Comparison of ENCODE assay signal across 22 cellular contexts in genomic region chr3:170780471-170780870, GRCh38.
DNase-seq lines count a peak whose midpoint lies in the region; ATAC-seq, FAIRE-seq and TF ChIP-seq lines count a peak whose summit lies in the region.
"Had no signal": no experiment of that assay in that cellular context is flagged by ENCODE, and none has a peak within 500 bp of the region (broad histone marks: within the 10 kb centered on the region; RNA-seq: fewer than 3 reads in every experiment).

No MANE protein-coding gene starts in this region.

- intact Hi-C loops in HepG2 (cut with micrococcal nuclease; ENCODE audit: unreplicated experiment): no loop called here
- intact Hi-C loops in right lobe of liver (cut with DNase I): no loop called here
- intact Hi-C loops in mucosa of descending colon (cut with DNase I, micrococcal nuclease): no loop called here

- FAIRE-seq in HepG2 (lab: Jason Lieb, UNC): no peak
- FAIRE-seq: A549, GM12878, GM12892, GM18507 had no signal

- H2AFZ ChIP-seq in HepG2 (ENCODE audit: low read length): no peak overlapping the region

- no peak overlapping the region for H3K4me2 ChIP-seq in HepG2 (ENCODE audit: low read depth, low read length)
- H3K4me2 ChIP-seq: A549; BLaER1 treated with 17β-estradiol and CSF1 and Interleukin-3, amounts not matched to agents 10 nM and 100 nM had no signal

- H3K4me3 ChIP-seq in liver (ENCODE audit: low read depth in 1 of 3, low read length in 3 of 3) (no peak overlapping the region), HepG2 (replicated peaks in 1 of 3; ENCODE audit: insufficient read depth in 1 of 3, low read depth in 2 of 3, low read length in 3 of 3) (no peak overlapping the region), right lobe of liver (no peak overlapping the region), mucosa of descending colon (no peak overlapping the region)
- H3K4me3 ChIP-seq: A549; BLaER1 treated with 17β-estradiol and CSF1 and Interleukin-3, amounts not matched to agents 10 nM and 100 nM; GM12878 had no signal

- ATAC-seq in HepG2 (no peak), right lobe of liver (no peak), mucosa of descending colon (no peak), HG03342 (IDR thresholded peaks at IDR 0.05; ENCODE audit: unreplicated experiment) (no peak)
- ATAC-seq: A549; CD8-positive, alpha-beta T cell; GM12878 had no signal

- TF ChIP-seq POLR2A in HepG2 (IDR thresholded peaks at IDR 0.05; ENCODE audit: insufficient read depth in 1 of 2, low read depth in 2 of 2, low read length in 2 of 2): no peak
- TF ChIP-seq POLR2A in right lobe of liver (IDR thresholded peaks at IDR 0.05): no peak

- TF ChIP-seq RAD21 in liver (IDR thresholded peaks at IDR 0.05) (no peak), HepG2 (CRISPR knock-in tag; IDR thresholded peaks at IDR 0.05) (no peak)

- H3K27me3 ChIP-seq in liver (ENCODE audit: control insufficient read depth in 4 of 4, insufficient read depth in 4 of 4, low read length in 3 of 4) (no peaks in the 10 kb centered on the region), HepG2 (ENCODE audit: control insufficient read depth in 1 of 2, insufficient read depth in 2 of 2, low read length in 2 of 2) (no peaks in the 10 kb centered on the region), right lobe of liver (no peaks in the 10 kb centered on the region)
- H3K27me3 ChIP-seq: BLaER1 treated with 17β-estradiol and CSF1 and Interleukin-3, amounts not matched to agents 10 nM and 100 nM had no signal

- no TSS peak for BruUV-seq in HepG2 (replicated peaks; lab: Mats Ljungman, UMichigan)

- TF ChIP-seq CTCF in liver (IDR thresholded peaks at IDR 0.05; ENCODE audit: low read depth, low read length, missing input control): no peak
- no peak for TF ChIP-seq CTCF in HepG2 (CRISPR knock-in tag; IDR thresholded peaks at IDR 0.05)
- no peak for TF ChIP-seq CTCF in right lobe of liver (IDR thresholded peaks at IDR 0.05)
- no peak for TF ChIP-seq CTCF in mucosa of descending colon (IDR thresholded peaks at IDR 0.05)

- H3K27ac ChIP-seq in liver (ENCODE audit: low read depth in 1 of 2, low read length in 2 of 2): peak overlapping the region; percentile 56 to 68
- H3K27ac ChIP-seq in HepG2 (ENCODE audit: extremely low read length, insufficient read depth, low read length): no peak overlapping the region
- H3K27ac ChIP-seq in right lobe of liver: peak overlapping the region in 2 of 3 donors; percentile 7 to 44
- H3K27ac ChIP-seq: 22Rv1; A549; BLaER1 treated with 17β-estradiol and CSF1 and Interleukin-3, amounts not matched to agents 10 nM and 100 nM; C4-2B had no signal

- TF ChIP-seq EP300 in HepG2 (IDR thresholded peaks at IDR 0.05; ENCODE audit: low read depth in 2 of 2, low read length in 2 of 2) (no peak), HepG2 (CRISPR knock-in tag; IDR thresholded peaks at IDR 0.05; ENCODE audit: borderline replicate concordance) (no peak)

- H3K9ac ChIP-seq in liver (ENCODE audit: low read depth in 1 of 2, low read length in 2 of 2) (no peak overlapping the region), HepG2 (ENCODE audit: insufficient read depth, low read depth, low read length) (no peak overlapping the region)
- H3K9ac ChIP-seq: BLaER1 treated with 17β-estradiol and CSF1 and Interleukin-3, amounts not matched to agents 10 nM and 100 nM had no signal

- CTCF ChIA-PET in HepG2 (lab: Yijun Ruan, JAX; ENCODE audit: low intra/inter-chr PET ratio, low total read pairs): no interaction called here

- no peaks in the 10 kb centered on the region for H3K79me2 ChIP-seq in HepG2 (ENCODE audit: insufficient read depth, low read length)

- no peaks in the 10 kb centered on the region for H4K20me1 ChIP-seq in HepG2 (ENCODE audit: insufficient read depth, low read length)
- H4K20me1 ChIP-seq: BLaER1 treated with 17β-estradiol and CSF1 and Interleukin-3, amounts not matched to agents 10 nM and 100 nM had no signal

- WGBS in liver: 67% methylated on average over 1 of the region's 1 CpG
- 0% methylated on average over 1 of the region's 1 CpG for WGBS in HepG2 (ENCODE audit: low lambda C conversion rate)
- 57% methylated on average over 1 of the region's 1 CpG for WGBS in right lobe of liver (ENCODE audit: insufficient coverage, low coverage, low lambda C conversion rate, missing lambda C conversion rate)

- H3K9me3 ChIP-seq in liver (ENCODE audit: control insufficient read depth in 4 of 4, low read length in 3 of 4) (no peaks in the 10 kb centered on the region), HepG2 (ENCODE audit: low read length) (no peaks in the 10 kb centered on the region), right lobe of liver (no peaks in the 10 kb centered on the region), mucosa of descending colon (no peaks in the 10 kb centered on the region)
- H3K9me3 ChIP-seq: A549 had no signal

- DNase-seq in HepG2 (ENCODE audit: low spot score) (no peak), right lobe of liver (no peak), mucosa of descending colon (no peak)
- DNase-seq: AML-193; CD4-positive, alpha-beta T cell; CD8-positive, alpha-beta T cell; COR-L47; DMS 273 treated with DMSO at 0.1 percent for 48 hours; DMS153; DMS79; DND-41; EL; GDM1 had no signal

- H3K4me1 ChIP-seq in liver (ENCODE audit: control insufficient read depth in 4 of 4, insufficient read depth in 4 of 4, low read length in 3 of 4) (peaks cover 0 to 24% (median 15%) of the 10 kb centered on the region in 4 donors), HepG2 (ENCODE audit: insufficient read depth, low read length) (no peaks in the 10 kb centered on the region), right lobe of liver (peaks cover 0 to 26% (median 4%) of the 10 kb centered on the region in 4 donors), mucosa of descending colon (ENCODE audit: low read depth) (no peaks in the 10 kb centered on the region)
- H3K4me1 ChIP-seq: A549; BLaER1 treated with 17β-estradiol and CSF1 and Interleukin-3, amounts not matched to agents 10 nM and 100 nM had no signal

- in situ Hi-C loops in HepG2 (cut with HindIII; ENCODE audit: extremely low pct_ligation_motif_present, low pct_unique_long_range_greater_than_20kb): no loop called here

- POLR2A ChIA-PET in HepG2 (lab: Yijun Ruan, JAX): no interaction called here

- H3K36me3 ChIP-seq in liver (ENCODE audit: control insufficient read depth in 4 of 4, insufficient read depth in 3 of 4, low read depth in 1 of 4, low read length in 3 of 4): no peaks in the 10 kb centered on the region
- H3K36me3 ChIP-seq in HepG2 (replicated peaks in 1 of 2; ENCODE audit: control insufficient read depth in 1 of 2, insufficient read depth in 2 of 2, low read length in 2 of 2): no peaks in the 10 kb centered on the region
- no peaks in the 10 kb centered on the region for H3K36me3 ChIP-seq in right lobe of liver
- no peaks in the 10 kb centered on the region for H3K36me3 ChIP-seq in mucosa of descending colon (ENCODE audit: low read depth)
- H3K36me3 ChIP-seq: BLaER1 treated with 17β-estradiol and CSF1 and Interleukin-3, amounts not matched to agents 10 nM and 100 nM had no signal

TF ChIP-seq in liver, 16 proteins besides CTCF, POLR2A, EP300 and RAD21 (continues in another document):
- TF ChIP-seq, protein P1, sequence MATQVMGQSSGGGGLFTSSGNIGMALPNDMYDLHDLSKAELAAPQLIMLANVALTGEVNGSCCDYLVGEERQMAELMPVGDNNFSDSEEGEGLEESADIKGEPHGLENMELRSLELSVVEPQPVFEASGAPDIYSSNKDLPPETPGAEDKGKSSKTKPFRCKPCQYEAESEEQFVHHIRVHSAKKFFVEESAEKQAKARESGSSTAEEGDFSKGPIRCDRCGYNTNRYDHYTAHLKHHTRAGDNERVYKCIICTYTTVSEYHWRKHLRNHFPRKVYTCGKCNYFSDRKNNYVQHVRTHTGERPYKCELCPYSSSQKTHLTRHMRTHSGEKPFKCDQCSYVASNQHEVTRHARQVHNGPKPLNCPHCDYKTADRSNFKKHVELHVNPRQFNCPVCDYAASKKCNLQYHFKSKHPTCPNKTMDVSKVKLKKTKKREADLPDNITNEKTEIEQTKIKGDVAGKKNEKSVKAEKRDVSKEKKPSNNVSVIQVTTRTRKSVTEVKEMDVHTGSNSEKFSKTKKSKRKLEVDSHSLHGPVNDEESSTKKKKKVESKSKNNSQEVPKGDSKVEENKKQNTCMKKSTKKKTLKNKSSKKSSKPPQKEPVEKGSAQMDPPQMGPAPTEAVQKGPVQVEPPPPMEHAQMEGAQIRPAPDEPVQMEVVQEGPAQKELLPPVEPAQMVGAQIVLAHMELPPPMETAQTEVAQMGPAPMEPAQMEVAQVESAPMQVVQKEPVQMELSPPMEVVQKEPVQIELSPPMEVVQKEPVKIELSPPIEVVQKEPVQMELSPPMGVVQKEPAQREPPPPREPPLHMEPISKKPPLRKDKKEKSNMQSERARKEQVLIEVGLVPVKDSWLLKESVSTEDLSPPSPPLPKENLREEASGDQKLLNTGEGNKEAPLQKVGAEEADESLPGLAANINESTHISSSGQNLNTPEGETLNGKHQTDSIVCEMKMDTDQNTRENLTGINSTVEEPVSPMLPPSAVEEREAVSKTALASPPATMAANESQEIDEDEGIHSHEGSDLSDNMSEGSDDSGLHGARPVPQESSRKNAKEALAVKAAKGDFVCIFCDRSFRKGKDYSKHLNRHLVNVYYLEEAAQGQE (IDR thresholded peaks at IDR 0.05): no peak
- TF ChIP-seq EGR1 (IDR thresholded peaks at IDR 0.05; ENCODE audit: low read depth in 2 of 2): no peak

TF ChIP-seq in HepG2, 621 proteins besides CTCF, POLR2A, EP300 and RAD21 (continues in another document):
- no peak for TF ChIP-seq ATF1 (CRISPR knock-in tag; IDR thresholded peaks at IDR 0.05)
- TF ChIP-seq DZIP1 (CRISPR knock-in tag; IDR thresholded peaks at IDR 0.05): no peak
- no peak for TF ChIP-seq ZNF589 (CRISPR knock-in tag; conservative IDR thresholded peaks at IDR 0.05)
- no peak for TF ChIP-seq ZNF674 (CRISPR knock-in tag; IDR thresholded peaks at IDR 0.05; ENCODE audit: low read depth)
- no peak for TF ChIP-seq KDM6A (CRISPR knock-in tag; IDR thresholded peaks at IDR 0.05; ENCODE audit: low read depth)
